In genomic region chr14:77618381-77618780, GRCh38 we compare ENCODE assay signal across 17 cellular contexts.
"Had no signal": no experiment of that assay in that cellular context is flagged by ENCODE, and none has a peak within 500 bp of the region (broad histone marks: within the 10 kb centered on the region; RNA-seq: fewer than 3 reads in every experiment).

No MANE protein-coding gene starts in this region.

- H3K27ac ChIP-seq: cardiac muscle cell, lower lobe of right lung had no signal

- DNase-seq: activated B cell treated with CpG ODN at 0.5 μM for 24 hours; activated CD4-positive, alpha-beta T cell treated with anti-CD3 and anti-CD28 coated beads for 4 hours; activated CD8-positive, alpha-beta T cell treated with anti-CD3 and anti-CD28 coated beads for 36 hours; activated naive CD4-positive, alpha-beta T cell treated with Interleukin-2 at 50 U/mL for 16 hours; activated naive CD8-positive, alpha-beta T cell treated with anti-CD3 and anti-CD28 coated beads, Interleukin-2, amount 10 ng/mL, durations not matched to agents 7 days and 5 days; activated T-cell treated with anti-CD3 and anti-CD28 coated beads, Interleukin-2, amount 50 U/mL, for 1 hour; amygdala; effector memory CD8-positive, alpha-beta T cell; lower lobe of right lung; nephron progenitor cell; occipital lobe; stimulated activated naive B cell treated with anti-CD40 and anti-IgM and Interleukin-4, amounts not matched to agents 10 μg/mL and 1 μg/mL and 100 μg/mL, for 72 hours; T-helper 9 cell had no signal

- H3K36me3 Mint-ChIP-seq: mesothelial cell of epicardium had no signal

- H3K27me3 ChIP-seq: cardiac muscle cell had no signal

- ATAC-seq: activated CD8-positive, alpha-beta T cell treated with anti-CD3 and anti-CD28 coated beads for 36 hours; effector memory CD8-positive, alpha-beta T cell; lower lobe of right lung; stimulated activated naive B cell treated with anti-CD40 and anti-IgM and Interleukin-4, amounts not matched to agents 10 μg/mL and 1 μg/mL and 100 μg/mL, for 72 hours had no signal

- H3K36me3 ChIP-seq: cardiac muscle cell, lower lobe of right lung had no signal

- H3K27ac Mint-ChIP-seq: activated B cell treated with CpG ODN at 0.5 μM for 24 hours; activated CD8-positive, alpha-beta T cell treated with anti-CD3 and anti-CD28 coated beads for 36 hours; activated naive CD8-positive, alpha-beta T cell treated with anti-CD3 and anti-CD28 coated beads, Interleukin-2, amount 10 ng/mL, durations not matched to agents 7 days and 5 days; activated T-helper 2 cell treated with anti-CD3 and anti-CD28 coated beads, Interferon-gamma antibody, Interleukin-2, Interleukin-4, amounts not matched to agents 10 μg/mL and 5 μg/mL and 100 μg/mL, durations not matched to agents 14 hours and 24 hours and 36 hours; effector memory CD8-positive, alpha-beta T cell; mesothelial cell of epicardium; nephron progenitor cell; progenitor cell of endocrine pancreas; stimulated activated naive B cell treated with anti-CD40 and anti-IgM and Interleukin-4, amounts not matched to agents 10 μg/mL and 1 μg/mL and 100 μg/mL, for 72 hours had no signal

- H3K9me3 Mint-ChIP-seq: activated B cell treated with CpG ODN at 0.5 μM for 24 hours; activated CD8-positive, alpha-beta T cell treated with anti-CD3 and anti-CD28 coated beads for 36 hours; activated T-helper 2 cell treated with anti-CD3 and anti-CD28 coated beads, Interferon-gamma antibody, Interleukin-2, Interleukin-4, amounts not matched to agents 10 μg/mL and 5 μg/mL and 100 μg/mL, durations not matched to agents 14 hours and 24 hours and 36 hours; effector memory CD8-positive, alpha-beta T cell; mesothelial cell of epicardium; nephron progenitor cell had no signal

- H3K4me3 Mint-ChIP-seq: activated B cell treated with CpG ODN at 0.5 μM for 24 hours; activated CD8-positive, alpha-beta T cell treated with anti-CD3 and anti-CD28 coated beads for 36 hours; activated naive CD8-positive, alpha-beta T cell treated with anti-CD3 and anti-CD28 coated beads, Interleukin-2, amount 10 ng/mL, durations not matched to agents 7 days and 5 days; effector memory CD8-positive, alpha-beta T cell; mesothelial cell of epicardium; nephron progenitor cell; stimulated activated naive B cell treated with anti-CD40 and anti-IgM and Interleukin-4, amounts not matched to agents 10 μg/mL and 1 μg/mL and 100 μg/mL, for 72 hours had no signal

- H3K27me3 Mint-ChIP-seq: activated B cell treated with CpG ODN at 0.5 μM for 24 hours; activated CD8-positive, alpha-beta T cell treated with anti-CD3 and anti-CD28 coated beads for 36 hours; effector memory CD8-positive, alpha-beta T cell; stimulated activated naive B cell treated with anti-CD40 and anti-IgM and Interleukin-4, amounts not matched to agents 10 μg/mL and 1 μg/mL and 100 μg/mL, for 72 hours had no signal

- H3K4me3 ChIP-seq: cardiac muscle cell, lower lobe of right lung had no signal

- H3K9me3 ChIP-seq: lower lobe of right lung had no signal
